Comparison of ENCODE assay signal across 8 cellular contexts in the genomic region with DNA sequence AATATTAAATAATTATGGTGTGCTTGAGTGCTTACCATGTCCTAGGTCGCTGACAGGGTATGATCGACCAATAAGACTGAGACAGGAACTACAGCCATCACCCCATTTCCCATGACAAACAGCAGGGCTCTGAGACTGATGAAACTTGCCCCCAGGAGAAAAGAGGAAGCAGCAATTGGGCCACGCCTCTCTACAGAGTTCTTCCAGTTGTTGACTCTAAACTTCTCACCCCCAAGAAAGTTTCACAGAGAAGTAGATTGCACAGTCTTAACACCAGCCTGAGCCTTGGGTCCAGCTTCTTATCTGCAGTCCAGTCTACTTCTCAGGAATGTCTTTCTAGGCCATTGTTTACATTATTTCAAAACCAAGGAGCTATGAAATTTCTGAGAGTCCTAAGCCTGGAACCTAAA.
DNase-seq lines count a peak whose midpoint lies in the region; ATAC-seq and TF ChIP-seq lines count a peak whose summit lies in the region.

No MANE protein-coding gene starts in this region.

- no peak for TF ChIP-seq POLR2A in adrenal gland (IDR thresholded peaks at IDR 0.05)

- H3K4me1 Mint-ChIP-seq in activated naive CD4-positive, alpha-beta T cell treated with anti-CD3 and anti-CD28 coated beads, Interleukin-2, amount 10 ng/mL, durations not matched to agents 7 days and 5 days, result peaks cover 27% of the 10 kb centered on the region

- CTCF ChIA-PET in activated naive CD4-positive, alpha-beta T cell treated with anti-CD3 and anti-CD28 coated beads, Interleukin-2, amount 10 ng/mL, durations not matched to agents 7 days and 5 days (lab: Charles Lee), result no interaction called here

- H4K20me1 ChIP-seq in BLaER1, result no peaks in the 10 kb centered on the region

- H3K4me3 Mint-ChIP-seq in activated naive CD4-positive, alpha-beta T cell treated with anti-CD3 and anti-CD28 coated beads, Interleukin-2, amount 10 ng/mL, durations not matched to agents 7 days and 5 days, result no peak overlapping the region

- intact Hi-C loops in adrenal gland (cut with DNase I), result no loop called here

- H3K27ac ChIP-seq in BLaER1 (peak overlapping the region; percentile 66), adrenal gland (peak overlapping the region in 3 of 5 donors; percentile 38 to 82 (median 39)), lung (ENCODE audit: low read depth in 1 of 2, low read length in 1 of 2) (peak overlapping the region in 1 of 2 donors; percentile 50)

- DNase-seq in adrenal gland (peak; percentile 27 to 69 (median 52)), lung (ENCODE audit: low spot score) (peak; percentile 64), COLO829 (ENCODE audit: low spot score) (no peak), SW480 (ENCODE audit: low spot score) (no peak)
- no peak for DNase-seq in activated naive CD4-positive, alpha-beta T cell treated with anti-CD3 and anti-CD28 coated beads, Interleukin-2, amount 10 ng/mL, durations not matched to agents 7 days and 5 days

- H3K36me3 ChIP-seq in BLaER1, result no peaks in the 10 kb centered on the region
- no peaks in the 10 kb centered on the region for H3K36me3 ChIP-seq in adrenal gland (replicated peaks in 1 of 2)
- no peaks in the 10 kb centered on the region for H3K36me3 ChIP-seq in lung (ENCODE audit: control insufficient read depth in 2 of 2, insufficient read depth in 2 of 2, low read length in 2 of 2)

- H3K9me3 ChIP-seq in BLaER1, result peaks cover 31% of the 10 kb centered on the region
- no peaks in the 10 kb centered on the region for H3K9me3 ChIP-seq in adrenal gland (replicated peaks in 1 of 3)
- H3K9me3 ChIP-seq in lung (ENCODE audit: control insufficient read depth in 2 of 2, insufficient read depth in 1 of 2, low read length in 1 of 2), result peaks cover 0 to 11% of the 10 kb centered on the region in 2 donors

- ATAC-seq in GM19438 (IDR thresholded peaks at IDR 0.05; ENCODE audit: low read depth, unreplicated experiment) (peak; percentile 68), HG03442 (IDR thresholded peaks at IDR 0.05; ENCODE audit: unreplicated experiment) (peak; percentile 87), lung (ENCODE audit: insufficient read depth, low FRiP score) (peak; percentile 86)

- peaks cover 3% of the 10 kb centered on the region for H3K27me3 Mint-ChIP-seq in activated naive CD4-positive, alpha-beta T cell treated with anti-CD3 and anti-CD28 coated beads, Interleukin-2, amount 10 ng/mL, durations not matched to agents 7 days and 5 days

- peak overlapping the region; percentile 78 for H3K4me2 ChIP-seq in BLaER1

- H3K4me3 ChIP-seq in BLaER1 (no peak overlapping the region; the same call in 1 of the 2 replicates), adrenal gland (no peak overlapping the region), lung (no peak overlapping the region)

- H3K27ac Mint-ChIP-seq in activated naive CD4-positive, alpha-beta T cell treated with anti-CD3 and anti-CD28 coated beads, Interleukin-2, amount 10 ng/mL, durations not matched to agents 7 days and 5 days, result no peak overlapping the region

- no peak overlapping the region for H3K9ac ChIP-seq in BLaER1

- TF ChIP-seq CTCF in adrenal gland (IDR thresholded peaks at IDR 0.05) (no peak), lung (IDR thresholded peaks at IDR 0.05; ENCODE audit: control extremely low read depth, extremely low read depth) (no peak)

- H3K27me3 ChIP-seq in BLaER1 (no peaks in the 10 kb centered on the region), adrenal gland (no peaks in the 10 kb centered on the region), lung (ENCODE audit: control insufficient read depth, insufficient read depth) (no peaks in the 10 kb centered on the region)

- WGBS in adrenal gland, 4 donors, result 76 to 90% (median 85%) methylated on average over 3 of the region's 3 CpGs
- 32 to 59% methylated on average over 3 of the region's 3 CpGs for WGBS in lung, 2 donors

- H3K9me3 Mint-ChIP-seq in activated naive CD4-positive, alpha-beta T cell treated with anti-CD3 and anti-CD28 coated beads, Interleukin-2, amount 10 ng/mL, durations not matched to agents 7 days and 5 days, result peaks cover 24% of the 10 kb centered on the region

- peaks cover 6% of the 10 kb centered on the region for H3K36me3 Mint-ChIP-seq in activated naive CD4-positive, alpha-beta T cell treated with anti-CD3 and anti-CD28 coated beads, Interleukin-2, amount 10 ng/mL, durations not matched to agents 7 days and 5 days

- H3K4me1 ChIP-seq in BLaER1 (peaks cover 57% of the 10 kb centered on the region), adrenal gland (replicated peaks in 1 of 2) (peaks cover 0 to 15% of the 10 kb centered on the region in 2 donors), lung (ENCODE audit: control insufficient read depth in 2 of 2, insufficient read depth in 2 of 2, low read length in 2 of 2) (peaks cover 0 to 5% of the 10 kb centered on the region in 2 donors)

Comparison
In these comparisons a context has a peak if more than half of its experiments do, and no peak if none do; other contexts are left out.
1. DNase-seq: peak in adrenal gland (7 of 7) and lung (single experiment); none in COLO829 (single experiment), SW480 (single experiment) and activated naive CD4-positive, alpha-beta T cell treated with anti-CD3 and anti-CD28 coated beads, Interleukin-2, amount 10 ng/mL, durations not matched to agents 7 days and 5 days (single experiment).
2. Peak in every context shown above with its lines, with median percentiles within 50 percentile points of each other: ATAC-seq.